1 cellular context compared by ENCODE assay signal in genomic region chr17:77957869-77958715, GRCh38.
A peak's percentile ranks its signal among the peaks of the same experiment; 100 is the strongest.
TF ChIP-seq lines count a peak whose summit lies in the region.

TNRC6C (plus strand) TSS chr17:77958703; CDS start chr17:78004207, 45,504 bp downstream.

TF ChIP-seq in A549, 52 proteins besides CTCF, POLR2A, EP300 and RAD21 (continued from another document):
- no peak for TF ChIP-seq NR3C1 (IDR thresholded peaks at IDR 0.05)
- TF ChIP-seq CHD4 (IDR thresholded peaks at IDR 0.05; ENCODE audit: borderline replicate concordance), result no peak
- peak; percentile 20 to 87; a peak in 4 of 5 replicates for TF ChIP-seq JUN (IDR thresholded peaks at IDR 0.05)
- TF ChIP-seq GATA3 (IDR thresholded peaks at IDR 0.05; ENCODE audit: borderline replicate concordance), result no peak; the same call in 1 of the 2 replicates
- TF ChIP-seq HOXA7 (CRISPR knock-in tag; IDR thresholded peaks at IDR 0.05), result peak; percentile 59; the same call in 1 of the 2 replicates
- TF ChIP-seq HDAC2 (IDR thresholded peaks at IDR 0.05), result no peak
- no peak for TF ChIP-seq ZFP36 (IDR thresholded peaks at IDR 0.05; ENCODE audit: borderline replicate concordance, partially characterized antibody)
- TF ChIP-seq EHMT2 (IDR thresholded peaks at IDR 0.05; ENCODE audit: low read depth), result no peak
- no peak for TF ChIP-seq EHF (CRISPR knock-in tag; IDR thresholded peaks at IDR 0.05)
- no peak for TF ChIP-seq ZSCAN20 (CRISPR knock-in tag; IDR thresholded peaks at IDR 0.05)
- TF ChIP-seq ATOH8 (CRISPR knock-in tag; IDR thresholded peaks at IDR 0.05; ENCODE audit: low read depth), result no peak
- TF ChIP-seq ESRRA (IDR thresholded peaks at IDR 0.05; ENCODE audit: borderline replicate concordance, low read length), result no peak
- no peak for TF ChIP-seq CHD2 (IDR thresholded peaks at IDR 0.05; ENCODE audit: low read length, partially characterized antibody)
- no peak; the same call in 1 of the 2 replicates for TF ChIP-seq HOXB13 (CRISPR knock-in tag; IDR thresholded peaks at IDR 0.05; ENCODE audit: low read depth)
- no peak for TF ChIP-seq RFX5 (IDR thresholded peaks at IDR 0.05)
- TF ChIP-seq TP53 (CRISPR knock-in tag; IDR thresholded peaks at IDR 0.05), result peak; percentile 59; the same call in 1 of the 2 replicates
- TF ChIP-seq BCL3 (IDR thresholded peaks at IDR 0.05), result peak; percentile 96
- no peak for TF ChIP-seq KDM1A (IDR thresholded peaks at IDR 0.05; ENCODE audit: low read depth)
- peak; percentile 88 for TF ChIP-seq BHLHE40 (IDR thresholded peaks at IDR 0.05; ENCODE audit: low read depth, low read length)
- TF ChIP-seq ZC3H11A (IDR thresholded peaks at IDR 0.05), result no peak
- no peak for TF ChIP-seq FOSL2 (IDR thresholded peaks at IDR 0.05)
- no peak for TF ChIP-seq FOSL2 (CRISPR knock-in tag; IDR thresholded peaks at IDR 0.05)
- no peak for TF ChIP-seq KDM5A (IDR thresholded peaks at IDR 0.05)
- peak; percentile 56 for TF ChIP-seq MYC (IDR thresholded peaks at IDR 0.05; ENCODE audit: borderline replicate concordance, low read length)
- TF ChIP-seq ZNF302 (CRISPR knock-in tag; IDR thresholded peaks at IDR 0.05), result no peak
- no peak for TF ChIP-seq RARB (CRISPR knock-in tag; IDR thresholded peaks at IDR 0.05)
- TF ChIP-seq MAFK (IDR thresholded peaks at IDR 0.05; ENCODE audit: partially characterized antibody), result no peak
- peak; percentile 78 for TF ChIP-seq MAX (IDR thresholded peaks at IDR 0.05)
- no peak; the same call in 1 of the 2 replicates for TF ChIP-seq HMGXB4 (CRISPR knock-in tag; IDR thresholded peaks at IDR 0.05; ENCODE audit: borderline replicate concordance)
- TF ChIP-seq USF2 (IDR thresholded peaks at IDR 0.05), result peak; percentile 92
- no peak; the same call in 1 of the 3 replicates for TF ChIP-seq SMC3 (IDR thresholded peaks at IDR 0.05)
- TF ChIP-seq CBX8 (IDR thresholded peaks at IDR 0.05), result no peak
- peak; percentile 25; the same call in 1 of the 2 replicates for TF ChIP-seq REST (IDR thresholded peaks at IDR 0.05)
- peak; percentile 64 for TF ChIP-seq TFCP2L1 (CRISPR knock-in tag; IDR thresholded peaks at IDR 0.05)
- TF ChIP-seq NFE2L2 (conservative IDR thresholded peaks at IDR 0.05; ENCODE audit: low read length), result no peak
TF ChIP-seq in A549: peak in this region for 16.
